30 cellular contexts compared by ENCODE assay signal in the genomic region with DNA sequence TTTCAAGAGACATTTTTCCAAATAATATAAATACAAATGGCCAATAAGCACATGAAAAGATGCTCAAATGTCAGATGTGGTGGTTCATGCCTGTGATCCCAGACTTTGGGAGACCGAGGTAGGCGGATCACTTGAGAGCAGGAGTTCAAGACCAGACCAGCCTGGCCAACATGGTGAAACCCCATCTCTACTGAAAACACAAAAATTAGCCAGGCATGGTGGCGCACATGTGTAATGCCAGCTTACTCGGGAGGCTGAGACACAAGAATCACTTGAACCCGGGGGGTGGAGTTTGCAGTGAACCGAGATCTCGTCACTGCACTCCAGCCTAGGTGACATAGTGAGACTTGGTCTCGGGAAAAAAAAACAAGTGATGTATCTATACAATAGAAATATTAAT.
"Had no signal": no experiment of that assay in that cellular context is flagged by ENCODE, and none has a peak within 500 bp of the region (broad histone marks: within the 10 kb centered on the region; RNA-seq: fewer than 3 reads in every experiment).

No MANE protein-coding gene starts in this region.

- H3K36me3 Mint-ChIP-seq: activated CD8-positive, alpha-beta memory T cell treated with anti-CD3 and anti-CD28 coated beads, Interleukin-2, amount 10 ng/mL, durations not matched to agents 7 days and 5 days; activated naive CD8-positive, alpha-beta T cell had no signal

- H3K27me3 Mint-ChIP-seq: activated B cell treated with CpG ODN at 0.5 μM for 24 hours; activated CD8-positive, alpha-beta memory T cell treated with anti-CD3 and anti-CD28 coated beads, Interleukin-2, amount 10 ng/mL, durations not matched to agents 7 days and 5 days; activated naive CD8-positive, alpha-beta T cell; activated T-helper 17 cell treated with anti-CD3 and anti-CD28 coated beads, Interleukin-2, amount 50 U/mL, for 72 hours; central memory CD8-positive, alpha-beta T cell; T-helper 17 cell had no signal

- ATAC-seq: activated CD4-positive, CD25-positive, alpha-beta regulatory T cell treated with anti-CD3 and anti-CD28 coated beads, Interleukin-2, amount 50 U/mL, for 24 hours; activated CD8-positive, alpha-beta memory T cell treated with anti-CD3 and anti-CD28 coated beads, Interleukin-2, amount 10 ng/mL, durations not matched to agents 7 days and 5 days; activated CD8-positive, alpha-beta T cell treated with anti-CD3 and anti-CD28 coated beads, Interleukin-2, amount 10 ng/mL, durations not matched to agents 7 days and 5 days; activated T-helper 17 cell treated with anti-CD3 and anti-CD28 coated beads, Interleukin-2, amount 50 U/mL, for 72 hours; esophagus mucosa; T-helper 17 cell had no signal

- H3K4me3 Mint-ChIP-seq: activated B cell treated with CpG ODN at 0.5 μM for 24 hours; activated CD8-positive, alpha-beta memory T cell treated with anti-CD3 and anti-CD28 coated beads, Interleukin-2, amount 10 ng/mL, durations not matched to agents 7 days and 5 days; activated CD8-positive, alpha-beta T cell treated with anti-CD3 and anti-CD28 coated beads, Interleukin-2, amount 10 ng/mL, durations not matched to agents 7 days and 5 days; activated T-helper 17 cell treated with anti-CD3 and anti-CD28 coated beads, Interleukin-2, amount 50 U/mL, for 72 hours; central memory CD8-positive, alpha-beta T cell; dendritic cell treated with granulocyte-macrophage colony-stimulating factor and Interleukin-4, amounts not matched to agents 40 ng/mL and 50 ng/mL, for 4 days; endodermal cell; T-helper 17 cell; T-helper 2 cell treated with Interferon-gamma antibody and Interleukin-4, amounts not matched to agents 5 μg/mL and 100 μg/mL, for 36 hours had no signal

- H3K36me3 ChIP-seq: brain microvascular endothelial cell, WERI-Rb-1 had no signal

- H3K9me3 Mint-ChIP-seq: activated B cell treated with CpG ODN at 0.5 μM for 24 hours; activated T-helper 17 cell treated with anti-CD3 and anti-CD28 coated beads, Interleukin-2, amount 50 U/mL, for 72 hours; central memory CD8-positive, alpha-beta T cell; dendritic cell treated with granulocyte-macrophage colony-stimulating factor and Interleukin-4, amounts not matched to agents 40 ng/mL and 50 ng/mL, for 4 days; endodermal cell; T-helper 2 cell treated with Interferon-gamma antibody and Interleukin-4, amounts not matched to agents 5 μg/mL and 100 μg/mL, for 36 hours had no signal

- H3K4me1 Mint-ChIP-seq: activated T-helper 17 cell treated with anti-CD3 and anti-CD28 coated beads, Interleukin-2, amount 50 U/mL, for 72 hours had no signal

- H3K27ac ChIP-seq: brain microvascular endothelial cell, coronary artery, WERI-Rb-1 had no signal

- DNase-seq: activated B cell treated with CpG ODN at 0.5 μM for 24 hours; activated CD4-positive, alpha-beta T cell treated with anti-CD3 and anti-CD28 coated beads for 48 hours; activated CD4-positive, alpha-beta T cell treated with anti-CD3 and anti-CD28 coated beads, Interleukin-2, amount 50 U/mL, for 1 hour; activated CD4-positive, alpha-beta T cell treated with anti-CD3 and anti-CD28 coated beads, Interleukin-2, amount 50 U/mL, for 48 hours; activated CD8-positive, alpha-beta memory T cell treated with anti-CD3 and anti-CD28 coated beads, Interleukin-2, amount 10 ng/mL, durations not matched to agents 7 days and 5 days; activated CD8-positive, alpha-beta memory T cell treated with anti-CD3 and anti-CD28 coated beads, Interleukin-2, amount 50 U/mL, for 4 hours; activated CD8-positive, alpha-beta T cell treated with anti-CD3 and anti-CD28 coated beads, Interleukin-2, amount 10 ng/mL, durations not matched to agents 7 days and 5 days; activated effector memory CD4-positive, alpha-beta T cell treated with Interleukin-2 at 50 U/mL for 16 hours; activated gamma-delta T cell treated with Interleukin-2 at 50 U/mL for 16 hours; activated naive CD4-positive, alpha-beta T cell treated with anti-CD3 and anti-CD28 coated beads, Interleukin-2, amount 50 U/mL, for 16 hours; activated naive CD4-positive, alpha-beta T cell treated with Interleukin-2 at 50 U/mL for 16 hours; activated T-cell treated with anti-CD3 and anti-CD28 coated beads, Interleukin-2, amount 50 U/mL, for 1 hour; brain microvascular endothelial cell; effector memory CD4-positive, alpha-beta T cell; endodermal cell; foreskin fibroblast; glutamatergic neuron; T-helper 1 cell; T-helper 17 cell; T1000; WERI-Rb-1 had no signal

- H3K27ac Mint-ChIP-seq: activated CD8-positive, alpha-beta memory T cell treated with anti-CD3 and anti-CD28 coated beads, Interleukin-2, amount 10 ng/mL, durations not matched to agents 7 days and 5 days; activated CD8-positive, alpha-beta T cell treated with anti-CD3 and anti-CD28 coated beads, Interleukin-2, amount 10 ng/mL, durations not matched to agents 7 days and 5 days; dendritic cell treated with granulocyte-macrophage colony-stimulating factor and Interleukin-4, amounts not matched to agents 40 ng/mL and 50 ng/mL, for 4 days; endodermal cell; T-helper 17 cell; T-helper 2 cell treated with Interferon-gamma antibody and Interleukin-4, amounts not matched to agents 5 μg/mL and 100 μg/mL, for 36 hours had no signal

- H3K27me3 ChIP-seq: brain microvascular endothelial cell, dorsolateral prefrontal cortex had no signal

- H3K4me3 ChIP-seq: coronary artery, dorsolateral prefrontal cortex had no signal
